ENCODE assay signal across 2 cellular contexts in the genomic region with DNA sequence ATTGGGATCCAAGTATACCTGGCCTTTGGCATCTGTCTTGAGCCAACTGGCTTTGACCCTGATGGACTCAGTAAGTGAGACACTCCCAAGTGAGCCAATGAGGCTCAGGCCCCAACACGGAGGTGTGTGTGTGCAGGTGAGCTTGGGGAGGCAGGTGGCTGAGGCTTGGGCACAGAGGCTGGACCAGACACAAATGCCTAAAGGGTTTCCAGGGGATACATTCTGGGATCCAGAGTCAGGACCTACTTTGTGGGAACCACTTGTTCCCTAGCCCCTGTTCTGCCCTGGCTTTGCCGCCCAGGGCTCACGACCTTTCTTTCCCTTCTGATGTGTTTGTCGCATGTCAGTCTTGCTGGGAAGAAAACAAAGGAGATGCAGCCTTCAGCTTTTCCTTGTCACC. TPM values are rescaled to one million over a fixed set of nuclear protein-coding genes. Genes with fewer than 3 reads are reported as not detected.
"Had no signal": no experiment of that assay in that cellular context is flagged by ENCODE, and none has a peak within 500 bp of the region (broad histone marks: within the 10 kb centered on the region; RNA-seq: fewer than 3 reads in every experiment).

No MANE protein-coding gene starts in this region.

RNA-seq across cellular contexts. Expression of gene KCNJ12, which starts 34.9 kb away (rescaled TPM):
- total RNA-seq: esophagus mucosa, lung microvascular endothelial cell had no signal
